32 cellular contexts compared by ENCODE assay signal in the genomic region with DNA sequence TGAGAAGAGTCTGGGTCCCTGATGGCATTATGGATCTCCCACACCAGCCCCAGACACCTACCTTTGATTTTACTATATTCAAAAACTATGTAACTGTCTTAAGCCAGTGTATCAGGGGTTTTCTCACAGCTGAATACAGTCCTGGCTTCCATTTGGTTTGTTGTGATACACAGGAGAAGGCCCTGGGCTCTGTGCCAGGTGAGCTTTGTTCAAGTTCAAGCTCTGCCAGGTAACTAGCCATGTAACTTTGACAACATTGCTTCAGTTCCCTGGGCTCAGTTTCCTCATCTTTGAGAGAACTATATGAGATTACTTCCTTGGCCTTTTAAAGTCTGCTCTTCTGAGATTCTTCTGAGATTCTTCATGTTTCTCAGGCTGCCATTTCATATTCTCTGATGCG.
DNase-seq lines count a peak whose midpoint lies in the region; ATAC-seq, FAIRE-seq and TF ChIP-seq lines count a peak whose summit lies in the region.
"Had no signal": no experiment of that assay in that cellular context is flagged by ENCODE, and none has a peak within 500 bp of the region (broad histone marks: within the 10 kb centered on the region; RNA-seq: fewer than 3 reads in every experiment).

No MANE protein-coding gene starts in this region.

- no peak for TF ChIP-seq CTCF in liver (IDR thresholded peaks at IDR 0.05; ENCODE audit: low read depth, low read length, missing input control)
- TF ChIP-seq CTCF in HepG2 (CRISPR knock-in tag; IDR thresholded peaks at IDR 0.05) = no peak
- no peak for TF ChIP-seq CTCF in ovary (IDR thresholded peaks at IDR 0.05)
- no peak for TF ChIP-seq CTCF in progenitor cell of endocrine pancreas (IDR thresholded peaks at IDR 0.05; ENCODE audit: unreplicated experiment)

- no peak for ATAC-seq in HepG2
- ATAC-seq: heart left ventricle; stimulated activated naive CD8-positive, alpha-beta T cell treated with anti-CD3 and anti-CD28 coated beads, Interleukin-15, amount 100 ng/mL, for 72 hours had no signal

- intact Hi-C loops in HepG2 (cut with micrococcal nuclease; ENCODE audit: unreplicated experiment) = no loop called here
- intact Hi-C loops in ovary (cut with DNase I) = no loop called here

- H3K36me3 ChIP-seq in liver (ENCODE audit: control insufficient read depth in 4 of 4, insufficient read depth in 3 of 4, low read depth in 1 of 4, low read length in 3 of 4) (no peaks in the 10 kb centered on the region), HepG2 (replicated peaks in 1 of 2; ENCODE audit: control insufficient read depth in 1 of 2, insufficient read depth in 2 of 2, low read length in 2 of 2) (no peaks in the 10 kb centered on the region), ovary (no peaks in the 10 kb centered on the region)
- H3K36me3 ChIP-seq in CD8-positive, alpha-beta memory T cell (ENCODE audit: insufficient read depth, low read length) = no peaks in the 10 kb centered on the region
- H3K36me3 ChIP-seq: esophagus muscularis mucosa, HAP-1, heart left ventricle, SJSA1, tibial nerve had no signal

- H3K4me1 ChIP-seq in liver (ENCODE audit: control insufficient read depth in 4 of 4, insufficient read depth in 4 of 4, low read length in 3 of 4) (no peaks in the 10 kb centered on the region), HepG2 (ENCODE audit: insufficient read depth, low read length) (no peaks in the 10 kb centered on the region), ovary (ENCODE audit: insufficient read depth) (no peaks in the 10 kb centered on the region)
- H3K4me1 ChIP-seq in CD8-positive, alpha-beta memory T cell (ENCODE audit: insufficient read depth, low read length) = no peaks in the 10 kb centered on the region
- H3K4me1 ChIP-seq: esophagus muscularis mucosa, HAP-1, heart left ventricle, SJSA1, tibial nerve had no signal

- H3K4me3 ChIP-seq in liver (ENCODE audit: low read depth in 1 of 3, low read length in 3 of 3) (no peak overlapping the region), HepG2 (replicated peaks in 1 of 3; ENCODE audit: insufficient read depth in 1 of 3, low read depth in 2 of 3, low read length in 3 of 3) (no peak overlapping the region), ovary (no peak overlapping the region)
- H3K4me3 ChIP-seq in CD8-positive, alpha-beta memory T cell (ENCODE audit: low read length) = no peak overlapping the region
- H3K4me3 ChIP-seq: esophagus muscularis mucosa, HAP-1, heart left ventricle, SJSA1, tibial nerve had no signal

- H3K36me3 Mint-ChIP-seq in CD8-positive, alpha-beta memory T cell = peaks cover 0 to 2% (median 0%) of the 10 kb centered on the region in 3 donors
- H3K36me3 Mint-ChIP-seq in progenitor cell of endocrine pancreas (ENCODE audit: insufficient read depth) = no peaks in the 10 kb centered on the region

- H3K4me3 Mint-ChIP-seq in CD8-positive, alpha-beta memory T cell = no peak overlapping the region
- H3K4me3 Mint-ChIP-seq in progenitor cell of endocrine pancreas (ENCODE audit: low read depth) = no peak overlapping the region
- H3K4me3 Mint-ChIP-seq: activated CD4-positive, alpha-beta memory T cell treated with anti-CD3 and anti-CD28 coated beads, Interleukin-2, amount 10 ng/mL, durations not matched to agents 7 days and 5 days; activated T-helper 1 cell treated with anti-CD3 and anti-CD28 coated beads, Interleukin-12 subunit alpha, Interleukin-12 subunit beta, Interleukin-2, Interleukin-4 antibody, amounts not matched to agents 30 ng/mL and 10 ng/mL and 1 ng/mL, durations not matched to agents 14 hours and 24 hours and 36 hours; nephron; stimulated activated naive CD8-positive, alpha-beta T cell treated with anti-CD3 and anti-CD28 coated beads, Interleukin-15, amount 100 ng/mL, for 72 hours had no signal

- no peaks in the 10 kb centered on the region for H3K79me2 ChIP-seq in HepG2 (ENCODE audit: insufficient read depth, low read length)

- H3K27me3 ChIP-seq in liver (ENCODE audit: control insufficient read depth in 4 of 4, insufficient read depth in 4 of 4, low read length in 3 of 4) = no peaks in the 10 kb centered on the region
- no peaks in the 10 kb centered on the region for H3K27me3 ChIP-seq in HepG2 (ENCODE audit: control insufficient read depth in 1 of 2, insufficient read depth in 2 of 2, low read length in 2 of 2)
- H3K27me3 ChIP-seq in ovary = no peaks in the 10 kb centered on the region
- H3K27me3 ChIP-seq in CD8-positive, alpha-beta memory T cell (ENCODE audit: insufficient read depth, low read length, poor library complexity, severe bottlenecking) = no peaks in the 10 kb centered on the region
- H3K27me3 ChIP-seq: esophagus muscularis mucosa, heart left ventricle, SJSA1, tibial nerve had no signal

- TF ChIP-seq EP300 in HepG2 (IDR thresholded peaks at IDR 0.05; ENCODE audit: low read depth in 2 of 2, low read length in 2 of 2) = no peak
- no peak for TF ChIP-seq EP300 in HepG2 (CRISPR knock-in tag; IDR thresholded peaks at IDR 0.05; ENCODE audit: borderline replicate concordance)
- no peak for TF ChIP-seq EP300 in ovary (IDR thresholded peaks at IDR 0.05)

- peaks cover 0 to 17% (median 10%) of the 10 kb centered on the region in 5 donors for H3K9me3 Mint-ChIP-seq in CD8-positive, alpha-beta memory T cell
- no peaks in the 10 kb centered on the region for H3K9me3 Mint-ChIP-seq in progenitor cell of endocrine pancreas (ENCODE audit: low read depth)
- H3K9me3 Mint-ChIP-seq: nephron had no signal

- H3K9me3 ChIP-seq in liver (ENCODE audit: control insufficient read depth in 4 of 4, low read length in 3 of 4) (no peaks in the 10 kb centered on the region), HepG2 (ENCODE audit: low read length) (no peaks in the 10 kb centered on the region), ovary (no peaks in the 10 kb centered on the region)
- no peaks in the 10 kb centered on the region for H3K9me3 ChIP-seq in CD8-positive, alpha-beta memory T cell (ENCODE audit: low read length)
- H3K9me3 ChIP-seq: esophagus muscularis mucosa, HAP-1, heart left ventricle, SJSA1, tibial nerve had no signal

- H2AFZ ChIP-seq in HepG2 (ENCODE audit: low read length) = no peak overlapping the region

- in situ Hi-C loops in HepG2 (cut with HindIII; ENCODE audit: extremely low pct_ligation_motif_present, low pct_unique_long_range_greater_than_20kb) = no loop called here

- no TSS peak for BruUV-seq in HepG2 (replicated peaks; lab: Mats Ljungman, UMichigan)

- WGBS in liver = 1% methylated on average over 1 of the region's 1 CpG
- 0% methylated on average over 1 of the region's 1 CpG for WGBS in HepG2 (ENCODE audit: low lambda C conversion rate)
- 17 to 44% (median 39%) methylated on average over 1 of the region's 1 CpG for WGBS in ovary, 3 donors

- H3K27ac ChIP-seq in liver (ENCODE audit: low read depth in 1 of 2, low read length in 2 of 2) (no peak overlapping the region), HepG2 (ENCODE audit: extremely low read length, insufficient read depth, low read length) (no peak overlapping the region), ovary (no peak overlapping the region)
- no peak overlapping the region for H3K27ac ChIP-seq in CD8-positive, alpha-beta memory T cell (ENCODE audit: low read depth, low read length)
- H3K27ac ChIP-seq: 22Rv1, esophagus muscularis mucosa, heart left ventricle, SJSA1, tibial nerve had no signal

- H3K4me2 ChIP-seq in HepG2 (ENCODE audit: low read depth, low read length) = no peak overlapping the region

- H4K20me1 ChIP-seq in HepG2 (ENCODE audit: insufficient read depth, low read length) = no peaks in the 10 kb centered on the region

- DNase-seq in DMS53 (lab: John Stamatoyannopoulos, UW) (peak; percentile 40), DMS53 treated with DMSO at 0.1 percent for 48 hours (lab: John Stamatoyannopoulos, UW; ENCODE audit: unreplicated experiment) (no peak), HepG2 (ENCODE audit: low spot score) (no peak), ovary (peak in 3 of 5 donors; percentile 16 to 37 (median 25)), glomerular visceral epithelial cell (ENCODE audit: extremely low spot score) (no peak), progenitor cell of endocrine pancreas (ENCODE audit: low spot score, unreplicated experiment) (no peak)
- DNase-seq in CD8-positive, alpha-beta memory T cell = no peak
- DNase-seq: activated CD4-positive, alpha-beta memory T cell treated with anti-CD3 and anti-CD28 coated beads, Interleukin-2, amount 10 ng/mL, durations not matched to agents 7 days and 5 days; activated CD8-positive, alpha-beta memory T cell treated with anti-CD3 and anti-CD28 coated beads, Interleukin-2, amount 50 U/mL, for 4 hours; activated naive CD4-positive, alpha-beta T cell treated with Interleukin-2 at 50 U/mL for 16 hours; C1 segment of cervical spinal cord; Calu3; cerebellar nuclear complex; DND-41; foreskin fibroblast; GF-D8; Kasumi-1; NCI-H1436 treated with DMSO at 0.1 percent for 48 hours; NCI-H524 treated with DMSO at 0.1 percent for 48 hours; stimulated activated CD4-positive, alpha-beta T cell treated with anti-CD3 and anti-CD28 coated beads, Interleukin-1b, Interleukin-23, amount 100 ng/mL, for 48 hours; stimulated activated naive CD8-positive, alpha-beta T cell treated with anti-CD3 and anti-CD28 coated beads, Interleukin-15, amount 100 ng/mL, for 72 hours; T-helper 9 cell had no signal

- H3K4me1 Mint-ChIP-seq in CD8-positive, alpha-beta memory T cell = no peaks in the 10 kb centered on the region
- H3K4me1 Mint-ChIP-seq in progenitor cell of endocrine pancreas (ENCODE audit: low read depth) = peaks cover 4% of the 10 kb centered on the region
- H3K4me1 Mint-ChIP-seq: activated CD4-positive, alpha-beta memory T cell treated with anti-CD3 and anti-CD28 coated beads, Interleukin-2, amount 10 ng/mL, durations not matched to agents 7 days and 5 days; nephron; stimulated activated naive CD8-positive, alpha-beta T cell treated with anti-CD3 and anti-CD28 coated beads, Interleukin-15, amount 100 ng/mL, for 72 hours had no signal

- H3K27me3 Mint-ChIP-seq in CD8-positive, alpha-beta memory T cell = peaks cover 0 to 1% of the 10 kb centered on the region in 2 donors
- H3K27me3 Mint-ChIP-seq in progenitor cell of endocrine pancreas = no peaks in the 10 kb centered on the region
- H3K27me3 Mint-ChIP-seq: activated CD4-positive, alpha-beta memory T cell treated with anti-CD3 and anti-CD28 coated beads, Interleukin-2, amount 10 ng/mL, durations not matched to agents 7 days and 5 days; stimulated activated naive CD8-positive, alpha-beta T cell treated with anti-CD3 and anti-CD28 coated beads, Interleukin-15, amount 100 ng/mL, for 72 hours had no signal

- no peak overlapping the region for H3K27ac Mint-ChIP-seq in CD8-positive, alpha-beta memory T cell
- no peak overlapping the region for H3K27ac Mint-ChIP-seq in progenitor cell of endocrine pancreas
- H3K27ac Mint-ChIP-seq: activated CD4-positive, alpha-beta memory T cell treated with anti-CD3 and anti-CD28 coated beads, Interleukin-2, amount 10 ng/mL, durations not matched to agents 7 days and 5 days; activated T-helper 1 cell treated with anti-CD3 and anti-CD28 coated beads, Interleukin-12 subunit alpha, Interleukin-12 subunit beta, Interleukin-2, Interleukin-4 antibody, amounts not matched to agents 30 ng/mL and 10 ng/mL and 1 ng/mL, durations not matched to agents 14 hours and 24 hours and 36 hours; nephron; stimulated activated naive CD8-positive, alpha-beta T cell treated with anti-CD3 and anti-CD28 coated beads, Interleukin-15, amount 100 ng/mL, for 72 hours had no signal

- H3K9ac ChIP-seq in liver (ENCODE audit: low read depth in 1 of 2, low read length in 2 of 2) (no peak overlapping the region), HepG2 (ENCODE audit: insufficient read depth, low read depth, low read length) (no peak overlapping the region)

- POLR2A ChIA-PET in HepG2 (lab: Yijun Ruan, JAX) = no interaction called here
- POLR2A ChIA-PET in CD8-positive, alpha-beta memory T cell (lab: Charles Lee) = no interaction called here

- no peak for TF ChIP-seq POLR2A in HepG2 (IDR thresholded peaks at IDR 0.05; ENCODE audit: insufficient read depth in 1 of 2, low read depth in 2 of 2, low read length in 2 of 2)
- no peak for TF ChIP-seq POLR2A in ovary (IDR thresholded peaks at IDR 0.05)

- FAIRE-seq in HepG2 (lab: Jason Lieb, UNC) = no peak
- FAIRE-seq: keratinocyte had no signal

- TF ChIP-seq RAD21 in liver (IDR thresholded peaks at IDR 0.05) (no peak), HepG2 (CRISPR knock-in tag; IDR thresholded peaks at IDR 0.05) (no peak)

- CTCF ChIA-PET in HepG2 (lab: Yijun Ruan, JAX; ENCODE audit: low intra/inter-chr PET ratio, low total read pairs) = no interaction called here
- CTCF ChIA-PET in CD8-positive, alpha-beta memory T cell (lab: Charles Lee) = no interaction called here

Comparison
In these comparisons a context has a peak if more than half of its experiments do, and no peak if none do; other contexts are left out.
1. DNase-seq: peak in DMS53 (single experiment) and ovary (3 of 5); none in DMS53 treated with DMSO at 0.1 percent for 48 hours (single experiment), HepG2 (single experiment), CD8-positive, alpha-beta memory T cell (0 of 5), glomerular visceral epithelial cell (single experiment) and progenitor cell of endocrine pancreas (single experiment).